1 cellular context compared by ENCODE assay signal in genomic region chr2:27291865-27292264, GRCh38.
TF ChIP-seq lines count a peak whose summit lies in the region.

No MANE protein-coding gene starts in this region.

TF ChIP-seq in HepG2, 621 proteins besides CTCF, POLR2A, EP300 and RAD21 (continued from another document and continues in another):
- TF ChIP-seq, protein P1, sequence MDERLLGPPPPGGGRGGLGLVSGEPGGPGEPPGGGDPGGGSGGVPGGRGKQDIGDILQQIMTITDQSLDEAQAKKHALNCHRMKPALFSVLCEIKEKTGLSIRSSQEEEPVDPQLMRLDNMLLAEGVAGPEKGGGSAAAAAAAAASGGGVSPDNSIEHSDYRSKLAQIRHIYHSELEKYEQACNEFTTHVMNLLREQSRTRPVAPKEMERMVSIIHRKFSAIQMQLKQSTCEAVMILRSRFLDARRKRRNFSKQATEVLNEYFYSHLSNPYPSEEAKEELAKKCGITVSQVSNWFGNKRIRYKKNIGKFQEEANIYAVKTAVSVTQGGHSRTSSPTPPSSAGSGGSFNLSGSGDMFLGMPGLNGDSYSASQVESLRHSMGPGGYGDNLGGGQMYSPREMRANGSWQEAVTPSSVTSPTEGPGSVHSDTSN (CRISPR knock-in tag; IDR thresholded peaks at IDR 0.05) = no peak
- no peak for TF ChIP-seq SOX5 (CRISPR knock-in tag; IDR thresholded peaks at IDR 0.05; ENCODE audit: borderline replicate concordance)
- no peak for TF ChIP-seq HDAC6 (IDR thresholded peaks at IDR 0.05; ENCODE audit: low read depth, low read length)
- TF ChIP-seq TBX2 (CRISPR knock-in tag; IDR thresholded peaks at IDR 0.05; ENCODE audit: borderline replicate concordance) = peak; percentile 49; the same call in 1 of the 2 replicates
- no peak for TF ChIP-seq JUN (CRISPR knock-in tag; IDR thresholded peaks at IDR 0.05)
- no peak for TF ChIP-seq SP140L (CRISPR knock-in tag; IDR thresholded peaks at IDR 0.05; ENCODE audit: borderline replicate concordance)
- TF ChIP-seq BRD4 (CRISPR knock-in tag; IDR thresholded peaks at IDR 0.05) = no peak
- TF ChIP-seq, protein P2, sequence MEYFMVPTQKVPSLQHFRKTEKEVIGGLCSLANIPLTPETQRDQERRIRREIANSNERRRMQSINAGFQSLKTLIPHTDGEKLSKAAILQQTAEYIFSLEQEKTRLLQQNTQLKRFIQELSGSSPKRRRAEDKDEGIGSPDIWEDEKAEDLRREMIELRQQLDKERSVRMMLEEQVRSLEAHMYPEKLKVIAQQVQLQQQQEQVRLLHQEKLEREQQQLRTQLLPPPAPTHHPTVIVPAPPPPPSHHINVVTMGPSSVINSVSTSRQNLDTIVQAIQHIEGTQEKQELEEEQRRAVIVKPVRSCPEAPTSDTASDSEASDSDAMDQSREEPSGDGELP (IDR thresholded peaks at IDR 0.05; ENCODE audit: borderline replicate concordance, low read depth) = no peak
- no peak for TF ChIP-seq SP5 (CRISPR knock-in tag; IDR thresholded peaks at IDR 0.05; ENCODE audit: borderline replicate concordance, low read depth)
- no peak for TF ChIP-seq GABPB1 (CRISPR knock-in tag; IDR thresholded peaks at IDR 0.05)
- TF ChIP-seq MXD1 (CRISPR knock-in tag; IDR thresholded peaks at IDR 0.05) = no peak
- TF ChIP-seq LBX2 (CRISPR knock-in tag; IDR thresholded peaks at IDR 0.05; ENCODE audit: borderline replicate concordance) = no peak
- TF ChIP-seq GATAD2A (CRISPR knock-in tag; IDR thresholded peaks at IDR 0.05) = no peak
- no peak for TF ChIP-seq MAFG (CRISPR knock-in tag; IDR thresholded peaks at IDR 0.05)
- no peak for TF ChIP-seq WIZ (CRISPR knock-in tag; IDR thresholded peaks at IDR 0.05)
- 0 out of 2 replicates have a peak, but pooled peaks have one; percentile 17 for TF ChIP-seq FOXO1 (CRISPR knock-in tag; IDR thresholded peaks at IDR 0.05)
- no peak for TF ChIP-seq ZNF407 (CRISPR knock-in tag; IDR thresholded peaks at IDR 0.05; ENCODE audit: not compliant biosample characterization)
- TF ChIP-seq ELF3 (CRISPR knock-in tag; IDR thresholded peaks at IDR 0.05) = no peak
- no peak for TF ChIP-seq NKX3-1 (CRISPR knock-in tag; IDR thresholded peaks at IDR 0.05)
- TF ChIP-seq, protein P3, sequence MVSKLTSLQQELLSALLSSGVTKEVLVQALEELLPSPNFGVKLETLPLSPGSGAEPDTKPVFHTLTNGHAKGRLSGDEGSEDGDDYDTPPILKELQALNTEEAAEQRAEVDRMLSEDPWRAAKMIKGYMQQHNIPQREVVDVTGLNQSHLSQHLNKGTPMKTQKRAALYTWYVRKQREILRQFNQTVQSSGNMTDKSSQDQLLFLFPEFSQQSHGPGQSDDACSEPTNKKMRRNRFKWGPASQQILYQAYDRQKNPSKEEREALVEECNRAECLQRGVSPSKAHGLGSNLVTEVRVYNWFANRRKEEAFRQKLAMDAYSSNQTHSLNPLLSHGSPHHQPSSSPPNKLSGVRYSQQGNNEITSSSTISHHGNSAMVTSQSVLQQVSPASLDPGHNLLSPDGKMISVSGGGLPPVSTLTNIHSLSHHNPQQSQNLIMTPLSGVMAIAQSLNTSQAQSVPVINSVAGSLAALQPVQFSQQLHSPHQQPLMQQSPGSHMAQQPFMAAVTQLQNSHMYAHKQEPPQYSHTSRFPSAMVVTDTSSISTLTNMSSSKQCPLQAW (CRISPR knock-in tag; IDR thresholded peaks at IDR 0.05) = peak; percentile 45; the same call in 1 of the 2 replicates
- no peak for TF ChIP-seq ZNF589 (CRISPR knock-in tag; conservative IDR thresholded peaks at IDR 0.05)
- no peak for TF ChIP-seq SIX1 (CRISPR knock-in tag; IDR thresholded peaks at IDR 0.05; ENCODE audit: borderline replicate concordance)
- no peak for TF ChIP-seq MXD4 (CRISPR knock-in tag; IDR thresholded peaks at IDR 0.05)
- no peak for TF ChIP-seq ZNF207 (IDR thresholded peaks at IDR 0.05; ENCODE audit: borderline replicate concordance)
- TF ChIP-seq ZNF761 (CRISPR knock-in tag; conservative IDR thresholded peaks at IDR 0.05) = no peak
- TF ChIP-seq ZNF563 (CRISPR knock-in tag; IDR thresholded peaks at IDR 0.05) = no peak
- TF ChIP-seq HDAC2 (CRISPR knock-in tag; IDR thresholded peaks at IDR 0.05) = no peak
- no peak for TF ChIP-seq ZNF547 (CRISPR knock-in tag; IDR thresholded peaks at IDR 0.05)
- TF ChIP-seq SKI (IDR thresholded peaks at IDR 0.05; ENCODE audit: partially characterized antibody) = no peak
- TF ChIP-seq, protein P4, sequence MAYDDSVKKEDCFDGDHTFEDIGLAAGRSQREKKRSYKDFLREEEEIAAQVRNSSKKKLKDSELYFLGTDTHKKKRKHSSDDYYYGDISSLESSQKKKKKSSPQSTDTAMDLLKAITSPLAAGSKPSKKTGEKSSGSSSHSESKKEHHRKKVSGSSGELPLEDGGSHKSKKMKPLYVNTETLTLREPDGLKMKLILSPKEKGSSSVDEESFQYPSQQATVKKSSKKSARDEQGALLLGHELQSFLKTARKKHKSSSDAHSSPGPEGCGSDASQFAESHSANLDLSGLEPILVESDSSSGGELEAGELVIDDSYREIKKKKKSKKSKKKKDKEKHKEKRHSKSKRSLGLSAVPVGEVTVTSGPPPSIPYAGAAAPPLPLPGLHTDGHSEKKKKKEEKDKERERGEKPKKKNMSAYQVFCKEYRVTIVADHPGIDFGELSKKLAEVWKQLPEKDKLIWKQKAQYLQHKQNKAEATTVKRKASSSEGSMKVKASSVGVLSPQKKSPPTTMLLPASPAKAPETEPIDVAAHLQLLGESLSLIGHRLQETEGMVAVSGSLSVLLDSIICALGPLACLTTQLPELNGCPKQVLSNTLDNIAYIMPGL (CRISPR knock-in tag; IDR thresholded peaks at IDR 0.05; ENCODE audit: borderline replicate concordance in 1 of 2, low read depth in 1 of 2) = 0 out of 4 replicates have a peak, but pooled peaks of 1 of the 2 experiments have one; percentile 49
- TF ChIP-seq, protein P5, sequence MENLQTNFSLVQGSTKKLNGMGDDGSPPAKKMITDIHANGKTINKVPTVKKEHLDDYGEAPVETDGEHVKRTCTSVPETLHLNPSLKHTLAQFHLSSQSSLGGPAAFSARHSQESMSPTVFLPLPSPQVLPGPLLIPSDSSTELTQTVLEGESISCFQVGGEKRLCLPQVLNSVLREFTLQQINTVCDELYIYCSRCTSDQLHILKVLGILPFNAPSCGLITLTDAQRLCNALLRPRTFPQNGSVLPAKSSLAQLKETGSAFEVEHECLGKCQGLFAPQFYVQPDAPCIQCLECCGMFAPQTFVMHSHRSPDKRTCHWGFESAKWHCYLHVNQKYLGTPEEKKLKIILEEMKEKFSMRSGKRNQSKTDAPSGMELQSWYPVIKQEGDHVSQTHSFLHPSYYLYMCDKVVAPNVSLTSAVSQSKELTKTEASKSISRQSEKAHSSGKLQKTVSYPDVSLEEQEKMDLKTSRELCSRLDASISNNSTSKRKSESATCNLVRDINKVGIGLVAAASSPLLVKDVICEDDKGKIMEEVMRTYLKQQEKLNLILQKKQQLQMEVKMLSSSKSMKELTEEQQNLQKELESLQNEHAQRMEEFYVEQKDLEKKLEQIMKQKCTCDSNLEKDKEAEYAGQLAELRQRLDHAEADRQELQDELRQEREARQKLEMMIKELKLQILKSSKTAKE (CRISPR knock-in tag; IDR thresholded peaks at IDR 0.05; ENCODE audit: borderline replicate concordance) = no peak
- no peak for TF ChIP-seq PAF1 (CRISPR knock-in tag; IDR thresholded peaks at IDR 0.05)
- TF ChIP-seq HMGA1 (CRISPR knock-in tag; conservative IDR thresholded peaks at IDR 0.05) = no peak
- TF ChIP-seq SIN3A (IDR thresholded peaks at IDR 0.05; ENCODE audit: borderline replicate concordance, low read depth, low read length) = no peak
- no peak for TF ChIP-seq HMG20A (CRISPR knock-in tag; IDR thresholded peaks at IDR 0.05; ENCODE audit: borderline replicate concordance)
- TF ChIP-seq ZNF101 (CRISPR knock-in tag; IDR thresholded peaks at IDR 0.05; ENCODE audit: borderline replicate concordance, low read depth) = no peak
- TF ChIP-seq, protein P6, sequence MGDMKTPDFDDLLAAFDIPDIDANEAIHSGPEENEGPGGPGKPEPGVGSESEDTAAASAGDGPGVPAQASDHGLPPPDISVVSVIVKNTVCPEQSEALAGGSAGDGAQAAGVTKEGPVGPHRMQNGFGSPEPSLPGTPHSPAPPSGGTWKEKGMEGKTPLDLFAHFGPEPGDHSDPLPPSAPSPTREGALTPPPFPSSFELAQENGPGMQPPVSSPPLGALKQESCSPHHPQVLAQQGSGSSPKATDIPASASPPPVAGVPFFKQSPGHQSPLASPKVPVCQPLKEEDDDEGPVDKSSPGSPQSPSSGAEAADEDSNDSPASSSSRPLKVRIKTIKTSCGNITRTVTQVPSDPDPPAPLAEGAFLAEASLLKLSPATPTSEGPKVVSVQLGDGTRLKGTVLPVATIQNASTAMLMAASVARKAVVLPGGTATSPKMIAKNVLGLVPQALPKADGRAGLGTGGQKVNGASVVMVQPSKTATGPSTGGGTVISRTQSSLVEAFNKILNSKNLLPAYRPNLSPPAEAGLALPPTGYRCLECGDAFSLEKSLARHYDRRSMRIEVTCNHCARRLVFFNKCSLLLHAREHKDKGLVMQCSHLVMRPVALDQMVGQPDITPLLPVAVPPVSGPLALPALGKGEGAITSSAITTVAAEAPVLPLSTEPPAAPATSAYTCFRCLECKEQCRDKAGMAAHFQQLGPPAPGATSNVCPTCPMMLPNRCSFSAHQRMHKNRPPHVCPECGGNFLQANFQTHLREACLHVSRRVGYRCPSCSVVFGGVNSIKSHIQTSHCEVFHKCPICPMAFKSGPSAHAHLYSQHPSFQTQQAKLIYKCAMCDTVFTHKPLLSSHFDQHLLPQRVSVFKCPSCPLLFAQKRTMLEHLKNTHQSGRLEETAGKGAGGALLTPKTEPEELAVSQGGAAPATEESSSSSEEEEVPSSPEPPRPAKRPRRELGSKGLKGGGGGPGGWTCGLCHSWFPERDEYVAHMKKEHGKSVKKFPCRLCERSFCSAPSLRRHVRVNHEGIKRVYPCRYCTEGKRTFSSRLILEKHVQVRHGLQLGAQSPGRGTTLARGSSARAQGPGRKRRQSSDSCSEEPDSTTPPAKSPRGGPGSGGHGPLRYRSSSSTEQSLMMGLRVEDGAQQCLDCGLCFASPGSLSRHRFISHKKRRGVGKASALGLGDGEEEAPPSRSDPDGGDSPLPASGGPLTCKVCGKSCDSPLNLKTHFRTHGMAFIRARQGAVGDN (CRISPR knock-in tag; IDR thresholded peaks at IDR 0.05) = 0 out of 2 replicates have a peak, but pooled peaks have one; percentile 17
- no peak; the same call in 1 of the 2 replicates for TF ChIP-seq ZNF777 (CRISPR knock-in tag; IDR thresholded peaks at IDR 0.05)
- TF ChIP-seq ZNF660 (CRISPR knock-in tag; IDR thresholded peaks at IDR 0.05; ENCODE audit: borderline replicate concordance, low read depth) = no peak
- TF ChIP-seq FLYWCH1 (CRISPR knock-in tag; IDR thresholded peaks at IDR 0.05) = no peak
- no peak for TF ChIP-seq NFE2L2 (IDR thresholded peaks at IDR 0.05; ENCODE audit: low read length)
- no peak for TF ChIP-seq ZNF703 (CRISPR knock-in tag; IDR thresholded peaks at IDR 0.05; ENCODE audit: borderline replicate concordance)
- TF ChIP-seq ZZZ3 (CRISPR knock-in tag; IDR thresholded peaks at IDR 0.05; ENCODE audit: borderline replicate concordance) = no peak
- TF ChIP-seq HHEX (CRISPR knock-in tag; IDR thresholded peaks at IDR 0.05) = no peak
- no peak for TF ChIP-seq GZF1 (CRISPR knock-in tag; IDR thresholded peaks at IDR 0.05)
